Comparison of ENCODE assay signal across 25 cellular contexts in the genomic region with DNA sequence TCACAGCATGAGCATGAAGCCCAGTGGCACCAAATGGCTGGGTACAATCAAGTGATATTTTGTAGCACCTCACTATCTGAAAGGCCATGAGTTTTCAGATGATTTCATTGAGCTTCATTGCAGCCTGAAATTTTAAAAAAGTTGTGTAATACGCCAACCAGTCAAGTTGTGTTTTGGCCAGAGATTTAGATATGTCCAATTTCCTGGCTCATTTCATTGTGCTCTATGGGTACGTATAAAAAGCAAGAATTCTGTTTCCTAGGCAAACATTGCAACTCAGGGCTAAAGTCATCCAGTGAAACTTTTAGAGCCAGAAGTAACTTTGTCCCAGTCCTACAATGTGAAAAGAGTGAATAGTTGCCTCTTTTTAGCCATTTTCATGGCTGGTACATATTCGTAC.
DNase-seq lines count a peak whose midpoint lies in the region; ATAC-seq and TF ChIP-seq lines count a peak whose summit lies in the region.
"Had no signal": no experiment of that assay in that cellular context is flagged by ENCODE, and none has a peak within 500 bp of the region (broad histone marks: within the 10 kb centered on the region; RNA-seq: fewer than 3 reads in every experiment).

No MANE protein-coding gene starts in this region.

- ATAC-seq in right cardiac atrium, result peak; percentile 20 to 45
- no peak for ATAC-seq in Right ventricle myocardium inferior
- no peak for ATAC-seq in GM21526 (IDR thresholded peaks at IDR 0.05; ENCODE audit: low FRiP score, unreplicated experiment)
- ATAC-seq: GM12878 had no signal

- TF ChIP-seq CTCF in fibroblast of pulmonary artery (IDR thresholded peaks at IDR 0.05; ENCODE audit: low read length, missing control alignments), result no peak
- no peak for TF ChIP-seq CTCF in smooth muscle cell (IDR thresholded peaks at IDR 0.05; ENCODE audit: borderline replicate concordance, insufficient read depth, poor library complexity, severe bottlenecking)

- H3K4me3 ChIP-seq in right cardiac atrium (ENCODE audit: low read length) (no peak overlapping the region), fibroblast of pulmonary artery (replicated peaks; ENCODE audit: low read depth, low read length) (no peak overlapping the region), mesodermal cell (ENCODE audit: extremely low read depth, insufficient read depth, low read length, poor library complexity, severe bottlenecking) (no peak overlapping the region), smooth muscle cell (no peak overlapping the region)
- H3K4me3 ChIP-seq: BLaER1, GM12878 had no signal

- intact Hi-C loops in right cardiac atrium (cut with DNase I), result no loop called here
- intact Hi-C loops in Right ventricle myocardium inferior (cut with DNase I), result no loop called here

- H3K27me3 ChIP-seq in right cardiac atrium (ENCODE audit: control insufficient read depth, insufficient read depth), result no peaks in the 10 kb centered on the region
- no peaks in the 10 kb centered on the region for H3K27me3 ChIP-seq in smooth muscle cell (ENCODE audit: low read depth)
- H3K27me3 ChIP-seq: BE2C, BLaER1 had no signal

- H3K4me2 ChIP-seq in smooth muscle cell, result peak overlapping the region; percentile 68
- H3K4me2 ChIP-seq: BLaER1 had no signal

- no peaks in the 10 kb centered on the region for H3K36me3 ChIP-seq in mesodermal cell (ENCODE audit: control insufficient read depth, insufficient read depth, low read length)
- H3K36me3 ChIP-seq in smooth muscle cell (ENCODE audit: low read depth), result no peaks in the 10 kb centered on the region
- H3K36me3 ChIP-seq: BE2C, BLaER1 had no signal

- H2AFZ ChIP-seq in smooth muscle cell (ENCODE audit: low read depth), result peak overlapping the region; percentile 24

- no peak overlapping the region for H3K27ac ChIP-seq in right cardiac atrium (ENCODE audit: low read length)
- H3K27ac ChIP-seq in mesodermal cell (ENCODE audit: low read depth, low read length, severe bottlenecking), result peak overlapping the region; percentile 44
- peak overlapping the region; percentile 70 for H3K27ac ChIP-seq in smooth muscle cell (ENCODE audit: low read depth)
- H3K27ac ChIP-seq: BLaER1 had no signal

- 64% methylated on average over 3 of the region's 3 CpGs for WGBS in right cardiac atrium
- 92 to 96% methylated on average over 2 of the region's 3 CpGs for WGBS in mesodermal cell (ENCODE audit: insufficient coverage in 2 of 2), 2 experiments
- 74% methylated on average over 3 of the region's 3 CpGs for WGBS in smooth muscle cell (ENCODE audit: low lambda C conversion rate)

- DNase-seq in right cardiac atrium, result no peak
- no peak for DNase-seq in Right ventricle myocardium inferior (ENCODE audit: missing footprints)
- peak; percentile 27 for DNase-seq in fibroblast of pulmonary artery (ENCODE audit: low read depth)
- DNase-seq in smooth muscle cell (lab: John Stamatoyannopoulos, UW; ENCODE audit: unreplicated experiment), result no peak
- no peak for DNase-seq in amygdala (lab: John Stamatoyannopoulos, UW)
- DNase-seq in effector CD4-positive, alpha-beta T cell, result no peak
- DNase-seq: 8988T; ACHN; BE2C; C1 segment of cervical spinal cord; CD4-positive, alpha-beta memory T cell; CD4-positive, CD25-positive, alpha-beta regulatory T cell; CD8-positive, alpha-beta memory T cell; COR-L47; DMS 273 treated with DMSO at 0.1 percent for 48 hours; DMS153; DMS53; DMS79; DND-41; EL; GDM1 had no signal

- H3K79me2 ChIP-seq in smooth muscle cell (ENCODE audit: low read depth), result no peaks in the 10 kb centered on the region

- H3K9ac ChIP-seq in smooth muscle cell (ENCODE audit: low read depth), result no peak overlapping the region
- H3K9ac ChIP-seq: BLaER1 had no signal

- H4K20me1 ChIP-seq in smooth muscle cell (ENCODE audit: low read depth), result no peaks in the 10 kb centered on the region
- H4K20me1 ChIP-seq: BLaER1 had no signal

- H3K9me3 ChIP-seq in right cardiac atrium (ENCODE audit: control insufficient read depth, low read length) (no peaks in the 10 kb centered on the region), mesodermal cell (ENCODE audit: control insufficient read depth, low read length) (no peaks in the 10 kb centered on the region), smooth muscle cell (replicated peaks; ENCODE audit: low read depth) (no peaks in the 10 kb centered on the region)
- H3K9me3 ChIP-seq: BE2C, BLaER1 had no signal

- no peaks in the 10 kb centered on the region for H3F3A ChIP-seq in smooth muscle cell (ENCODE audit: low read depth)

- H3K4me1 ChIP-seq in right cardiac atrium (ENCODE audit: control insufficient read depth, insufficient read depth, low read length) (no peaks in the 10 kb centered on the region), mesodermal cell (ENCODE audit: control insufficient read depth, insufficient read depth, low read length, poor library complexity, severe bottlenecking) (peaks cover 35% of the 10 kb centered on the region), smooth muscle cell (ENCODE audit: low read depth) (peaks cover 14% of the 10 kb centered on the region)
- H3K4me1 ChIP-seq: BE2C, BLaER1 had no signal

Comparison
In these comparisons a context has a peak if more than half of its experiments do, and no peak if none do; other contexts are left out.
1. ATAC-seq: peak in right cardiac atrium (2 of 2); none in Right ventricle myocardium inferior (single experiment) and GM21526 (single experiment).